In the genomic region with DNA sequence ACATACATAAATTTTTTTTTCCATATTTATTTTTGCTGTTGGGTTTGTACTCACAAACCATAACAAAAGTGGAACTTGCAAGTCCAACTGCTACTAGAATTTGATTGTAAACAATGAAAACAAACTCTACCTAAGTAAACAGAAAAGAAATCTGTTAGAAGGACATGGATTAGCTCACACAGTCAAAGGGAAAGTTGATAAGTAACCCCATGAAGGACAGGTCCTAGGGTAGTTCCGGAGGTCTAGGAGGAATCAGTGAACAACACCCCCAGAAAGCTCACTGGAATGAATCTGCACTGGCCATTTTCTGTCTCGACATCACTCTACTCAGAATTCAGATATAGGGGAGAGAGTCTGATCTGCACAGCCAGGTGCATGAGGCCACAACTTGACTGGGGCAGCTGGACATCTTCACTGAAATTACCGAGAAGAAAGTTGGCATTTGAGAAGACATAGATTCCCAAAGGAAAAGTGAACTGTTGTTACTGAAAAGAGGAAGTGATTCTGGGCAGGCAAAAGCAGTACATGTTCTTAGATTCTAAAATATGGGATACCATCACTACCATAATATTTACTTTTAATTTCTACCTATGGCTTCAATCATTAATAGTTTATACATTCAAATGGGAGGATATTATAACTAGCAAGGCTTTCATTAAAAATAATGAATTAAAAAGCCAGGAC, we compare ENCODE assay signal across 1 cellular context.
TF ChIP-seq lines count a peak whose summit lies in the region.

No MANE protein-coding gene starts in this region.

TF ChIP-seq in HepG2, 621 proteins besides CTCF, POLR2A, EP300 and RAD21 (continued from another document and continues in another):
- TF ChIP-seq PHF8 (CRISPR knock-in tag; IDR thresholded peaks at IDR 0.05) (no peak), SAP130 (CRISPR knock-in tag; IDR thresholded peaks at IDR 0.05; ENCODE audit: low read depth) (peak; percentile 42), SPEN (CRISPR knock-in tag; IDR thresholded peaks at IDR 0.05; ENCODE audit: low read depth) (no peak), ZNF24 (IDR thresholded peaks at IDR 0.05) (no peak), SOX5 (CRISPR knock-in tag; IDR thresholded peaks at IDR 0.05; ENCODE audit: borderline replicate concordance) (peak; percentile 77), SCMH1 (CRISPR knock-in tag; IDR thresholded peaks at IDR 0.05; ENCODE audit: borderline replicate concordance) (no peak), ZSCAN12 (CRISPR knock-in tag; IDR thresholded peaks at IDR 0.05) (no peak), ZFYVE20 (CRISPR knock-in tag; IDR thresholded peaks at IDR 0.05; ENCODE audit: borderline replicate concordance, low read depth) (no peak), ZNF7 (CRISPR knock-in tag; IDR thresholded peaks at IDR 0.05) (no peak), NR2F6 (IDR thresholded peaks at IDR 0.05) (no peak), NR2F6 (CRISPR knock-in tag; IDR thresholded peaks at IDR 0.05) (peak; percentile 12; the same call in 1 of the 2 replicates), ATF7 (IDR thresholded peaks at IDR 0.05) (no peak), ATF7 (CRISPR knock-in tag; IDR thresholded peaks at IDR 0.05) (no peak), GPN1 (CRISPR knock-in tag; IDR thresholded peaks at IDR 0.05; ENCODE audit: borderline replicate concordance) (no peak), ZNF143 (CRISPR knock-in tag; IDR thresholded peaks at IDR 0.05) (no peak), ZNF619 (CRISPR knock-in tag; IDR thresholded peaks at IDR 0.05) (no peak), RXRB (CRISPR knock-in tag; IDR thresholded peaks at IDR 0.05; ENCODE audit: borderline replicate concordance) (peak; percentile 53; the same call in 1 of the 2 replicates), RFXANK (CRISPR knock-in tag; IDR thresholded peaks at IDR 0.05) (no peak), KLF13 (CRISPR knock-in tag; IDR thresholded peaks at IDR 0.05) (no peak), ZNF605 (CRISPR knock-in tag; IDR thresholded peaks at IDR 0.05) (no peak), PHF21A (CRISPR knock-in tag; IDR thresholded peaks at IDR 0.05) (no peak), HDAC1 (CRISPR knock-in tag; IDR thresholded peaks at IDR 0.05) (no peak; the same call in 1 of the 2 replicates), MYC (CRISPR knock-in tag; IDR thresholded peaks at IDR 0.05; ENCODE audit: borderline replicate concordance) (no peak), ZNF75D (CRISPR knock-in tag; IDR thresholded peaks at IDR 0.05; ENCODE audit: borderline replicate concordance) (no peak), ZNF878 (CRISPR knock-in tag; IDR thresholded peaks at IDR 0.05) (peak; percentile 44; the same call in 1 of the 2 replicates), ZNF331 (CRISPR knock-in tag; IDR thresholded peaks at IDR 0.05) (0 out of 2 replicates have a peak, but pooled peaks have one; percentile 35), RFX3 (CRISPR knock-in tag; IDR thresholded peaks at IDR 0.05) (no peak), CEBPG (CRISPR knock-in tag; IDR thresholded peaks at IDR 0.05) (peak; percentile 50), NFATC3 (CRISPR knock-in tag; IDR thresholded peaks at IDR 0.05) (no peak), ZFP36 (IDR thresholded peaks at IDR 0.05; ENCODE audit: borderline replicate concordance, low read depth, low read length, partially characterized antibody) (no peak), ZMYM3 (CRISPR knock-in tag; IDR thresholded peaks at IDR 0.05) (no peak), ZNF180 (CRISPR knock-in tag; IDR thresholded peaks at IDR 0.05; ENCODE audit: borderline replicate concordance, low read depth) (no peak), RNF2 (conservative IDR thresholded peaks at IDR 0.05; ENCODE audit: low read depth) (no peak), SALL1 (CRISPR knock-in tag; IDR thresholded peaks at IDR 0.05) (0 out of 2 replicates have a peak, but pooled peaks have one; percentile 19)
- TF ChIP-seq, protein P1, sequence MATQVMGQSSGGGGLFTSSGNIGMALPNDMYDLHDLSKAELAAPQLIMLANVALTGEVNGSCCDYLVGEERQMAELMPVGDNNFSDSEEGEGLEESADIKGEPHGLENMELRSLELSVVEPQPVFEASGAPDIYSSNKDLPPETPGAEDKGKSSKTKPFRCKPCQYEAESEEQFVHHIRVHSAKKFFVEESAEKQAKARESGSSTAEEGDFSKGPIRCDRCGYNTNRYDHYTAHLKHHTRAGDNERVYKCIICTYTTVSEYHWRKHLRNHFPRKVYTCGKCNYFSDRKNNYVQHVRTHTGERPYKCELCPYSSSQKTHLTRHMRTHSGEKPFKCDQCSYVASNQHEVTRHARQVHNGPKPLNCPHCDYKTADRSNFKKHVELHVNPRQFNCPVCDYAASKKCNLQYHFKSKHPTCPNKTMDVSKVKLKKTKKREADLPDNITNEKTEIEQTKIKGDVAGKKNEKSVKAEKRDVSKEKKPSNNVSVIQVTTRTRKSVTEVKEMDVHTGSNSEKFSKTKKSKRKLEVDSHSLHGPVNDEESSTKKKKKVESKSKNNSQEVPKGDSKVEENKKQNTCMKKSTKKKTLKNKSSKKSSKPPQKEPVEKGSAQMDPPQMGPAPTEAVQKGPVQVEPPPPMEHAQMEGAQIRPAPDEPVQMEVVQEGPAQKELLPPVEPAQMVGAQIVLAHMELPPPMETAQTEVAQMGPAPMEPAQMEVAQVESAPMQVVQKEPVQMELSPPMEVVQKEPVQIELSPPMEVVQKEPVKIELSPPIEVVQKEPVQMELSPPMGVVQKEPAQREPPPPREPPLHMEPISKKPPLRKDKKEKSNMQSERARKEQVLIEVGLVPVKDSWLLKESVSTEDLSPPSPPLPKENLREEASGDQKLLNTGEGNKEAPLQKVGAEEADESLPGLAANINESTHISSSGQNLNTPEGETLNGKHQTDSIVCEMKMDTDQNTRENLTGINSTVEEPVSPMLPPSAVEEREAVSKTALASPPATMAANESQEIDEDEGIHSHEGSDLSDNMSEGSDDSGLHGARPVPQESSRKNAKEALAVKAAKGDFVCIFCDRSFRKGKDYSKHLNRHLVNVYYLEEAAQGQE (IDR thresholded peaks at IDR 0.05; ENCODE audit: borderline replicate concordance in 1 of 2, low read depth in 1 of 2, low read length in 2 of 2) = no peak
- TF ChIP-seq, protein P2, sequence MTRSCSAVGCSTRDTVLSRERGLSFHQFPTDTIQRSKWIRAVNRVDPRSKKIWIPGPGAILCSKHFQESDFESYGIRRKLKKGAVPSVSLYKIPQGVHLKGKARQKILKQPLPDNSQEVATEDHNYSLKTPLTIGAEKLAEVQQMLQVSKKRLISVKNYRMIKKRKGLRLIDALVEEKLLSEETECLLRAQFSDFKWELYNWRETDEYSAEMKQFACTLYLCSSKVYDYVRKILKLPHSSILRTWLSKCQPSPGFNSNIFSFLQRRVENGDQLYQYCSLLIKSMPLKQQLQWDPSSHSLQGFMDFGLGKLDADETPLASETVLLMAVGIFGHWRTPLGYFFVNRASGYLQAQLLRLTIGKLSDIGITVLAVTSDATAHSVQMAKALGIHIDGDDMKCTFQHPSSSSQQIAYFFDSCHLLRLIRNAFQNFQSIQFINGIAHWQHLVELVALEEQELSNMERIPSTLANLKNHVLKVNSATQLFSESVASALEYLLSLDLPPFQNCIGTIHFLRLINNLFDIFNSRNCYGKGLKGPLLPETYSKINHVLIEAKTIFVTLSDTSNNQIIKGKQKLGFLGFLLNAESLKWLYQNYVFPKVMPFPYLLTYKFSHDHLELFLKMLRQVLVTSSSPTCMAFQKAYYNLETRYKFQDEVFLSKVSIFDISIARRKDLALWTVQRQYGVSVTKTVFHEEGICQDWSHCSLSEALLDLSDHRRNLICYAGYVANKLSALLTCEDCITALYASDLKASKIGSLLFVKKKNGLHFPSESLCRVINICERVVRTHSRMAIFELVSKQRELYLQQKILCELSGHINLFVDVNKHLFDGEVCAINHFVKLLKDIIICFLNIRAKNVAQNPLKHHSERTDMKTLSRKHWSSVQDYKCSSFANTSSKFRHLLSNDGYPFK (CRISPR knock-in tag; IDR thresholded peaks at IDR 0.05; ENCODE audit: borderline replicate concordance) = no peak
- TF ChIP-seq, protein P3, sequence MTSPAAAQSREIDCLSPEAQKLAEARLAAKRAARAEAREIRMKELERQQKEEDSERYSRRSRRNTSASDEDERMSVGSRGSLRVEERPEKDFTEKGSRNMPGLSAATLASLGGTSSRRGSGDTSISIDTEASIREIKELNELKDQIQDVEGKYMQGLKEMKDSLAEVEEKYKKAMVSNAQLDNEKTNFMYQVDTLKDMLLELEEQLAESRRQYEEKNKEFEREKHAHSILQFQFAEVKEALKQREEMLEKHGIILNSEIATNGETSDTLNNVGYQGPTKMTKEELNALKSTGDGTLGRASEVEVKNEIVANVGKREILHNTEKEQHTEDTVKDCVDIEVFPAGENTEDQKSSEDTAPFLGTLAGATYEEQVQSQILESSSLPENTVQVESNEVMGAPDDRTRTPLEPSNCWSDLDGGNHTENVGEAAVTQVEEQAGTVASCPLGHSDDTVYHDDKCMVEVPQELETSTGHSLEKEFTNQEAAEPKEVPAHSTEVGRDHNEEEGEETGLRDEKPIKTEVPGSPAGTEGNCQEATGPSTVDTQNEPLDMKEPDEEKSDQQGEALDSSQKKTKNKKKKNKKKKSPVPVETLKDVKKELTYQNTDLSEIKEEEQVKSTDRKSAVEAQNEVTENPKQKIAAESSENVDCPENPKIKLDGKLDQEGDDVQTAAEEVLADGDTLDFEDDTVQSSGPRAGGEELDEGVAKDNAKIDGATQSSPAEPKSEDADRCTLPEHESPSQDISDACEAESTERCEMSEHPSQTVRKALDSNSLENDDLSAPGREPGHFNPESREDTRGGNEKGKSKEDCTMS (CRISPR knock-in tag; conservative IDR thresholded peaks at IDR 0.05) = no peak
- TF ChIP-seq, protein P4, sequence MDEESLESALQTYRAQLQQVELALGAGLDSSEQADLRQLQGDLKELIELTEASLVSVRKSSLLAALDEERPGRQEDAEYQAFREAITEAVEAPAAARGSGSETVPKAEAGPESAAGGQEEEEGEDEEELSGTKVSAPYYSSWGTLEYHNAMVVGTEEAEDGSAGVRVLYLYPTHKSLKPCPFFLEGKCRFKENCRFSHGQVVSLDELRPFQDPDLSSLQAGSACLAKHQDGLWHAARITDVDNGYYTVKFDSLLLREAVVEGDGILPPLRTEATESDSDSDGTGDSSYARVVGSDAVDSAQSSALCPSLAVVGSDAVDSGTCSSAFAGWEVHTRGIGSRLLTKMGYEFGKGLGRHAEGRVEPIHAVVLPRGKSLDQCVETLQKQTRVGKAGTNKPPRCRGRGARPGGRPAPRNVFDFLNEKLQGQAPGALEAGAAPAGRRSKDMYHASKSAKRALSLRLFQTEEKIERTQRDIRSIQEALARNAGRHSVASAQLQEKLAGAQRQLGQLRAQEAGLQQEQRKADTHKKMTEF (CRISPR knock-in tag; IDR thresholded peaks at IDR 0.05) = peak; percentile 42; the same call in 1 of the 2 replicates
- TF ChIP-seq, protein P5, sequence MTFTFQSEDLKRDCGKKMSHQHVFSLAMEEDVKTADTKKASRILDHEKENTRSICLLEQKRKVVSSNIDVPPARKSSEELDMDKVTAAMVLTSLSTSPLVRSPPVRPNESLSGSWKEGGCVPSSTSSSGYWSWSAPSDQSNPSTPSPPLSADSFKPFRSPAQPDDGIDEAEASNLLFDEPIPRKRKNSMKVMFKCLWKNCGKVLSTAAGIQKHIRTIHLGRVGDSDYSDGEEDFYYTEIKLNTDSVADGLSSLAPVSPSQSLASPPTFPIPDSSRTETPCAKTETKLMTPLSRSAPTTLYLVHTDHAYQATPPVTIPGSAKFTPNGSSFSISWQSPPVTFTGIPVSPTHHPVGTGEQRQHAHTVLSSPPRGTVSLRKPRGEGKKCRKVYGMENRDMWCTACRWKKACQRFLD (CRISPR knock-in tag; IDR thresholded peaks at IDR 0.05; ENCODE audit: borderline replicate concordance) = no peak
- TF ChIP-seq, protein P6, sequence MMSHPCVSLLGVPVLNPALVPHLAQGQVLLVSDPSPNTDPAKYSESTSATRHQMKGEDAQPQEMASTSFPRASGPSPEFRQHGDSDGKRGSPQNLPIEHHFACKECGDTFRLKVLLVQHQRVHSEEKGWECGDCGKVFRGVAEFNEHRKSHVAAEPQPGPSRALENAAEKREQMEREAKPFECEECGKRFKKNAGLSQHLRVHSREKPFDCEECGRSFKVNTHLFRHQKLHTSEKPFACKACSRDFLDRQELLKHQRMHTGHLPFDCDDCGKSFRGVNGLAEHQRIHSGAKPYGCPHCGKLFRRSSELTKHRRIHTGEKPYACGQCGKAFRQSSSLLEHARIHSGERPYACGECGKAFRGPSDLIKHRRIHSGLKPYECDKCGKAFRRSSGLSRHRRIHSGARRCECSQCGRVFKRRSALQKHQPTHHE (CRISPR knock-in tag; IDR thresholded peaks at IDR 0.05; ENCODE audit: borderline replicate concordance) = no peak
- TF ChIP-seq, protein P7, sequence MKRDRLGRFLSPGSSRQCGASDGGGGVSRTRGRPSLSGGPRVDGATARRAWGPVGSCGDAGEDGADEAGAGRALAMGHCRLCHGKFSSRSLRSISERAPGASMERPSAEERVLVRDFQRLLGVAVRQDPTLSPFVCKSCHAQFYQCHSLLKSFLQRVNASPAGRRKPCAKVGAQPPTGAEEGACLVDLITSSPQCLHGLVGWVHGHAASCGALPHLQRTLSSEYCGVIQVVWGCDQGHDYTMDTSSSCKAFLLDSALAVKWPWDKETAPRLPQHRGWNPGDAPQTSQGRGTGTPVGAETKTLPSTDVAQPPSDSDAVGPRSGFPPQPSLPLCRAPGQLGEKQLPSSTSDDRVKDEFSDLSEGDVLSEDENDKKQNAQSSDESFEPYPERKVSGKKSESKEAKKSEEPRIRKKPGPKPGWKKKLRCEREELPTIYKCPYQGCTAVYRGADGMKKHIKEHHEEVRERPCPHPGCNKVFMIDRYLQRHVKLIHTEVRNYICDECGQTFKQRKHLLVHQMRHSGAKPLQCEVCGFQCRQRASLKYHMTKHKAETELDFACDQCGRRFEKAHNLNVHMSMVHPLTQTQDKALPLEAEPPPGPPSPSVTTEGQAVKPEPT (CRISPR knock-in tag; IDR thresholded peaks at IDR 0.05; ENCODE audit: low read depth) = no peak
